8 cellular contexts compared by ENCODE assay signal in genomic region chr9:92634712-92635605, GRCh38. TPM values are rescaled to one million over a fixed set of nuclear protein-coding genes. Genes with fewer than 3 reads are reported as not detected.
DNase-seq lines count a peak whose midpoint lies in the region; ATAC-seq and TF ChIP-seq lines count a peak whose summit lies in the region.

No MANE protein-coding gene starts in this region.

- DNase-seq in DMS153 treated with DMSO at 0.1 percent for 48 hours (lab: John Stamatoyannopoulos, UW; ENCODE audit: unreplicated experiment), result peak; percentile 41
- peak; percentile 4 for DNase-seq in OCI-M2 (lab: John Stamatoyannopoulos, UW; ENCODE audit: unreplicated experiment)
- DNase-seq in activated T-cell treated with anti-CD3 and anti-CD28 coated beads, Interleukin-2, amount 50 U/mL, for 24 hours, result peak; percentile 76
- peak; percentile 53 to 81 for DNase-seq in fibroblast of lung (ENCODE audit: low read depth in 2 of 2)
- peak; percentile 52 for DNase-seq in natural killer cell
- DNase-seq in NCI-H187 (lab: John Stamatoyannopoulos, UW), result no peak

- H3K36me3 ChIP-seq in fibroblast of lung (ENCODE audit: control insufficient read depth, insufficient read depth, low read length), result peaks cover 13% of the 10 kb centered on the region

- H3K79me2 ChIP-seq in fibroblast of lung (ENCODE audit: control insufficient read depth, insufficient read depth, low read length), result no peaks in the 10 kb centered on the region

- H3K9ac ChIP-seq in fibroblast of lung (ENCODE audit: insufficient read depth, low read length), result no peak overlapping the region

- no peak overlapping the region for H3K27ac Mint-ChIP-seq in activated T-cell treated with anti-CD3 and anti-CD28 coated beads, Interleukin-2, amount 50 U/mL, for 24 hours
- H3K27ac Mint-ChIP-seq in natural killer cell, result no peak overlapping the region
- H3K27ac Mint-ChIP-seq in stimulated activated naive CD8-positive, alpha-beta T cell treated with anti-CD3 and anti-CD28 coated beads, Interleukin-15, Interleukin-2, amounts not matched to agents 100 ng/mL and 50 ng/mL, for 24 hours, result peak overlapping the region; percentile 22

- H3K4me1 Mint-ChIP-seq in activated T-cell treated with anti-CD3 and anti-CD28 coated beads, Interleukin-2, amount 50 U/mL, for 24 hours (ENCODE audit: low read depth), result peaks cover 8% of the 10 kb centered on the region
- peaks cover 0 to 3% of the 10 kb centered on the region in 2 donors for H3K4me1 Mint-ChIP-seq in natural killer cell
- H3K4me1 Mint-ChIP-seq in stimulated activated naive CD8-positive, alpha-beta T cell treated with anti-CD3 and anti-CD28 coated beads, Interleukin-15, Interleukin-2, amounts not matched to agents 100 ng/mL and 50 ng/mL, for 24 hours (ENCODE audit: low read depth), result peaks cover 34% of the 10 kb centered on the region

- peak overlapping the region; percentile 51 for H2AFZ ChIP-seq in fibroblast of lung (ENCODE audit: low read length)

- peak; percentile 59 for ATAC-seq in HG03095 (IDR thresholded peaks at IDR 0.05; ENCODE audit: unreplicated experiment)
- peak; percentile 62 to 84 (median 79) for ATAC-seq in natural killer cell

- H3K9me3 Mint-ChIP-seq in activated T-cell treated with anti-CD3 and anti-CD28 coated beads, Interleukin-2, amount 50 U/mL, for 24 hours, result no peaks in the 10 kb centered on the region
- H3K9me3 Mint-ChIP-seq in natural killer cell, result no peaks in the 10 kb centered on the region
- no peaks in the 10 kb centered on the region for H3K9me3 Mint-ChIP-seq in stimulated activated naive CD8-positive, alpha-beta T cell treated with anti-CD3 and anti-CD28 coated beads, Interleukin-15, Interleukin-2, amounts not matched to agents 100 ng/mL and 50 ng/mL, for 24 hours

- no peak overlapping the region for H3K4me3 ChIP-seq in fibroblast of lung (replicated peaks in 1 of 4; ENCODE audit: control extremely low read depth in 1 of 4, insufficient read depth in 1 of 4, low read depth in 3 of 4, low read length in 4 of 4)

- no peaks in the 10 kb centered on the region for H3K4me1 ChIP-seq in fibroblast of lung (ENCODE audit: control insufficient read depth, extremely low read depth, insufficient read depth, low read length)

- no peak overlapping the region for H3K4me3 Mint-ChIP-seq in activated T-cell treated with anti-CD3 and anti-CD28 coated beads, Interleukin-2, amount 50 U/mL, for 24 hours
- H3K4me3 Mint-ChIP-seq in natural killer cell, result no peak overlapping the region
- H3K4me3 Mint-ChIP-seq in stimulated activated naive CD8-positive, alpha-beta T cell treated with anti-CD3 and anti-CD28 coated beads, Interleukin-15, Interleukin-2, amounts not matched to agents 100 ng/mL and 50 ng/mL, for 24 hours, result no peak overlapping the region

- H3K9me3 ChIP-seq in fibroblast of lung (ENCODE audit: control insufficient read depth, insufficient read depth, low read depth, low read length), result no peaks in the 10 kb centered on the region

- H3K27me3 ChIP-seq in fibroblast of lung (ENCODE audit: control insufficient read depth, insufficient read depth, low read length), result no peaks in the 10 kb centered on the region

- no peaks in the 10 kb centered on the region for H3K27me3 Mint-ChIP-seq in activated T-cell treated with anti-CD3 and anti-CD28 coated beads, Interleukin-2, amount 50 U/mL, for 24 hours
- H3K27me3 Mint-ChIP-seq in natural killer cell (ENCODE audit: low read depth in 2 of 2), result no peaks in the 10 kb centered on the region
- no peaks in the 10 kb centered on the region for H3K27me3 Mint-ChIP-seq in stimulated activated naive CD8-positive, alpha-beta T cell treated with anti-CD3 and anti-CD28 coated beads, Interleukin-15, Interleukin-2, amounts not matched to agents 100 ng/mL and 50 ng/mL, for 24 hours

- no peak overlapping the region for H3K27ac ChIP-seq in fibroblast of lung (ENCODE audit: insufficient read depth, low read length)

- TF ChIP-seq CTCF in fibroblast of lung (conservative IDR thresholded peaks at IDR 0.05 in 1 of 2, IDR thresholded peaks at IDR 0.05 in 1 of 2; ENCODE audit: low read depth in 1 of 2, low read length in 2 of 2) (peak; percentile 97 to 98), natural killer cell (IDR thresholded peaks at IDR 0.05) (peak; percentile 73)

- no peak overlapping the region for H3K4me2 ChIP-seq in fibroblast of lung (ENCODE audit: extremely low read depth, insufficient read depth, low read length)

- intact Hi-C loops in natural killer cell (cut with micrococcal nuclease), result loop anchor here (2.0 to 5.0 kb wide), 2 partner anchors 293 to 494 kb away; no protein-coding TSS in a partner anchor

- no peaks in the 10 kb centered on the region for H4K20me1 ChIP-seq in fibroblast of lung (ENCODE audit: control insufficient read depth, extremely low read depth, insufficient read depth, low read length)

- H3K36me3 Mint-ChIP-seq in activated T-cell treated with anti-CD3 and anti-CD28 coated beads, Interleukin-2, amount 50 U/mL, for 24 hours (ENCODE audit: low read depth), result peaks cover 94% of the 10 kb centered on the region
- H3K36me3 Mint-ChIP-seq in natural killer cell, result no peaks in the 10 kb centered on the region
- peaks cover 63% of the 10 kb centered on the region for H3K36me3 Mint-ChIP-seq in stimulated activated naive CD8-positive, alpha-beta T cell treated with anti-CD3 and anti-CD28 coated beads, Interleukin-15, Interleukin-2, amounts not matched to agents 100 ng/mL and 50 ng/mL, for 24 hours (ENCODE audit: low read depth)

RNA-seq across cellular contexts. Expression of gene IPPK, which starts 35.0 kb away (rescaled TPM):
- total RNA-seq in fibroblast of lung, result 7.7 and 11.1 TPM in 2 replicates
- 16.4 and 18.5 TPM in 2 replicates for polyA plus RNA-seq in fibroblast of lung
- polyA plus RNA-seq in fibroblast of lung (2012), result 6.2 and 7.9 TPM in 2 replicates
- 36.6 and 64.1 TPM in 2 replicates for polyA minus RNA-seq in fibroblast of lung (ENCODE audit: low replicate concordance)
- total RNA-seq in natural killer cell, result 1 to 10 TPM; 4.9 to 9.2 (median 6.7) TPM

Comparison
In these comparisons a context has a peak if more than half of its experiments do, and no peak if none do; other contexts are left out.
1. DNase-seq: peak in DMS153 treated with DMSO at 0.1 percent for 48 hours (single experiment), OCI-M2 (single experiment), activated T-cell treated with anti-CD3 and anti-CD28 coated beads, Interleukin-2, amount 50 U/mL, for 24 hours (single experiment), fibroblast of lung (2 of 2) and natural killer cell (single experiment); none in NCI-H187 (0 of 2).